Comparison of ENCODE assay signal across 16 cellular contexts in genomic region chr6:31878761-31879542, GRCh38. TPM values are rescaled to one million over a fixed set of nuclear protein-coding genes. Genes with fewer than 3 reads are reported as not detected.
DNase-seq lines count a peak whose midpoint lies in the region; ATAC-seq, FAIRE-seq and TF ChIP-seq lines count a peak whose summit lies in the region.
"Had no signal": no experiment of that assay in that cellular context is flagged by ENCODE, and none has a peak within 500 bp of the region (broad histone marks: within the 10 kb centered on the region; RNA-seq: fewer than 3 reads in every experiment).

Gene SLC44A4 (minus strand): TSS chr6:31878997. CDS start chr6:31878980, 17 bp downstream.

- no peaks in the 10 kb centered on the region for H3K9me1 ChIP-seq in K562 (ENCODE audit: control insufficient read depth, insufficient read depth, low read length)

- H3K79me2 ChIP-seq in K562 (ENCODE audit: control insufficient read depth, insufficient read depth, low read length), result no peaks in the 10 kb centered on the region

- no peak within 1 kb of the TSS for H3K4me2 ChIP-seq in K562 (ENCODE audit: insufficient read depth, low read length)
- H3K4me2 ChIP-seq: BLaER1 treated with 17β-estradiol and CSF1 and Interleukin-3, amounts not matched to agents 10 nM and 100 nM had no signal

- no peak within 1 kb of the TSS for H3K4me3 ChIP-seq in H7 (ENCODE audit: insufficient read depth, low read depth, low read length)
- H3K4me3 ChIP-seq in K562, result no peak within 1 kb of the TSS
- H3K4me3 ChIP-seq in kidney epithelial cell (ENCODE audit: low read depth, low read length), result peak within 1 kb of the TSS; percentile 20
- peak within 1 kb of the TSS; percentile 69 for H3K4me3 ChIP-seq in rectal smooth muscle tissue (ENCODE audit: low read length)
- H3K4me3 ChIP-seq in MG63, result no peak within 1 kb of the TSS
- H3K4me3 ChIP-seq: BLaER1 treated with 17β-estradiol and CSF1 and Interleukin-3, amounts not matched to agents 10 nM and 100 nM; cardiac muscle cell had no signal

- peak within 1 kb of the TSS; percentile 71; the same call in 1 of the 2 replicates for H2AFZ ChIP-seq in K562 (ENCODE audit: low read depth, low read length)

- TF ChIP-seq CTCF in K562 (IDR thresholded peaks at IDR 0.05 in 2 of 3, conservative IDR thresholded peaks at IDR 0.05 in 1 of 3; ENCODE audit: insufficient read depth in 2 of 3, low read depth in 1 of 3, low read length in 3 of 3), result no peak
- TF ChIP-seq CTCF in kidney epithelial cell (IDR thresholded peaks at IDR 0.05; ENCODE audit: insufficient read depth, low read length, poor library complexity, severe bottlenecking), result no peak
- no peak for TF ChIP-seq CTCF in GM10248 (IDR thresholded peaks at IDR 0.05; ENCODE audit: control extremely low read depth, extremely low read depth, low read depth, missing control alignments)

- intact Hi-C loops in K562 (cut with micrococcal nuclease), result no loop called here

- no peak for TF ChIP-seq EP300 in K562 (IDR thresholded peaks at IDR 0.05; ENCODE audit: low read length)

- DNase-seq in H7 (peak; percentile 93), K562 (ENCODE audit: extremely low read depth in 1 of 4, low spot score in 3 of 4) (peak in 2 of 4 experiments; percentile 39 to 47), kidney epithelial cell (ENCODE audit: low read depth) (no peak), MG63 (no peak), GM10248 (ENCODE audit: extremely low spot score) (no peak), HK-2 (ENCODE audit: unreplicated experiment) (no peak)
- DNase-seq in activated CD4-positive, alpha-beta T cell treated with anti-CD3 and anti-CD28 coated beads, Interleukin-2, amount 50 U/mL, for 1 hour, result no peak
- DNase-seq: activated CD4-positive, alpha-beta T cell treated with anti-CD3 and anti-CD28 coated beads for 4 hours; activated effector memory CD4-positive, alpha-beta T cell treated with Interleukin-2 at 50 U/mL for 16 hours; GF-D8; NCI-H2029 treated with DMSO at 0.1 percent for 48 hours had no signal

- ATAC-seq in K562, result no peak

- H3K4me1 ChIP-seq in K562 (replicated peaks in 1 of 2; ENCODE audit: control insufficient read depth in 2 of 2, insufficient read depth in 2 of 2, low read length in 2 of 2) (peaks cover 0 to 31% of the 10 kb centered on the region in 2 experiments; a peak in 3 of 5 replicates), rectal smooth muscle tissue (ENCODE audit: control insufficient read depth, insufficient read depth, low read length) (no peaks in the 10 kb centered on the region)

- CTCF ChIA-PET in K562 (lab: Yijun Ruan, JAX; ENCODE audit: low intra/inter-chr PET ratio) (no interaction called here), GM10248 (lab: Yijun Ruan, JAX) (interaction anchor here (1.4 kb wide), 2 partner anchors 13 to 109 kb away, joined by 3 read pairs; no protein-coding TSS in a partner anchor)

- H3K27ac ChIP-seq in K562 (ENCODE audit: extremely low read depth, low read depth, low read length) (no peak within 1 kb of the TSS), rectal smooth muscle tissue (ENCODE audit: low read depth, low read length) (no peak within 1 kb of the TSS)
- H3K27ac ChIP-seq: BLaER1 treated with 17β-estradiol and CSF1 and Interleukin-3, amounts not matched to agents 10 nM and 100 nM; cardiac muscle cell; neutrophil had no signal

- FAIRE-seq in K562 (lab: Jason Lieb, UNC), result peak; percentile 71
- FAIRE-seq: islet of Langerhans had no signal

- POLR2A ChIA-PET in K562 (lab: Yijun Ruan, JAX), result interaction anchor here (1.7 kb wide), 1 partner anchor 43 kb away, joined by 4 read pairs; no protein-coding TSS in a partner anchor
- POLR2A ChIA-PET in GM10248 (lab: Yijun Ruan, JAX), result no interaction called here

- in situ Hi-C loops in K562 (cut with MboI), result no loop called here

- H3K27me3 ChIP-seq in H7 (ENCODE audit: control insufficient read depth, insufficient read depth, low read length) (no peaks in the 10 kb centered on the region), K562 (ENCODE audit: control insufficient read depth in 2 of 2, insufficient read depth in 2 of 2, low read length in 2 of 2) (no peaks in the 10 kb centered on the region), kidney epithelial cell (ENCODE audit: control insufficient read depth, insufficient read depth, low read length) (no peaks in the 10 kb centered on the region), rectal smooth muscle tissue (ENCODE audit: control insufficient read depth, insufficient read depth, low read length) (no peaks in the 10 kb centered on the region), MG63 (no peaks in the 10 kb centered on the region)
- H3K27me3 ChIP-seq: BLaER1 treated with 17β-estradiol and CSF1 and Interleukin-3, amounts not matched to agents 10 nM and 100 nM; cardiac muscle cell; neutrophil had no signal

- no peaks in the 10 kb centered on the region for H4K20me1 ChIP-seq in K562 (replicated peaks; ENCODE audit: control insufficient read depth, insufficient read depth, low read length)

- H3K9ac ChIP-seq in K562 (ENCODE audit: insufficient read depth in 1 of 2, low read depth in 2 of 2, low read length in 2 of 2) (peak within 1 kb of the TSS in 1 of 2 experiments; percentile 80; a peak in 2 of 4 replicates), rectal smooth muscle tissue (ENCODE audit: low read length) (peak within 1 kb of the TSS; percentile 83)

- H3K36me3 ChIP-seq in H7 (replicated peaks; ENCODE audit: control insufficient read depth, insufficient read depth, low read length) (peaks cover 30% of the 10 kb centered on the region), K562 (ENCODE audit: control insufficient read depth, insufficient read depth, low read length) (peaks cover 43% of the 10 kb centered on the region; the same call in 2 of the 3 replicates), kidney epithelial cell (ENCODE audit: control insufficient read depth, insufficient read depth, low read length) (peaks cover 5% of the 10 kb centered on the region), rectal smooth muscle tissue (ENCODE audit: control insufficient read depth, insufficient read depth, low read length) (peaks cover 28% of the 10 kb centered on the region), MG63 (no peaks in the 10 kb centered on the region; the same call in 1 of the 2 replicates)

- no TSS peak for BruUV-seq in K562 (replicated peaks; lab: Mats Ljungman, UMichigan)

- no peak for TF ChIP-seq RAD21 in K562 (CRISPR knock-in tag; conservative IDR thresholded peaks at IDR 0.05 in 1 of 2, IDR thresholded peaks at IDR 0.05 in 1 of 2)

- H3K9me3 ChIP-seq in K562 (replicated peaks; ENCODE audit: control insufficient read depth, insufficient read depth, low read depth, low read length), result no peaks in the 10 kb centered on the region
- no peaks in the 10 kb centered on the region for H3K9me3 ChIP-seq in MG63
- H3K9me3 ChIP-seq: BLaER1 treated with 17β-estradiol and CSF1 and Interleukin-3, amounts not matched to agents 10 nM and 100 nM; neutrophil had no signal

- WGBS in K562 (ENCODE audit: insufficient coverage, low coverage, missing lambda C conversion rate), result 54% methylated on average over 21 of the region's 30 CpGs

- TF ChIP-seq POLR2A in K562 (conservative IDR thresholded peaks at IDR 0.05), result 0 out of 2 replicates have a peak, but pooled peaks have one; percentile 26

TF ChIP-seq in K562, 482 proteins besides CTCF, POLR2A, EP300 and RAD21:
- TF ChIP-seq POLR2G (IDR thresholded peaks at IDR 0.05; ENCODE audit: low read depth, low read length) (peak; percentile 53), ZNF766 (CRISPR knock-in tag; conservative IDR thresholded peaks at IDR 0.05) (no peak)
TF ChIP-seq in K562: peak in this region for 1.

RNA-seq across cellular contexts. Expression of gene SLC44A4, which starts in this region (rescaled TPM):
- total RNA-seq in H7 (2014; rRNA removed; shearing (Covaris generic)), result 0.42 and 0.48 TPM in 2 replicates
- total RNA-seq in K562 (2011; cell fraction: chromatin; rRNA removed; ENCODE audit: low replicate concordance), result 13.6 and 22.5 TPM in 2 replicates
- total RNA-seq in K562 (2011; cell fraction: nucleolus; rRNA removed), result 16.0 and 16.6 TPM in 2 replicates
- total RNA-seq in K562 (2011; cell fraction: nucleoplasm; rRNA removed), result 10.0 and 15.2 TPM in 2 replicates
- 7.9 and 9.8 TPM in 2 replicates for total RNA-seq in K562 (2014; rRNA removed)
- total RNA-seq in K562 (2014; rRNA removed; fragmentation: Illumina TruSeq; extraction: Trizol), result 7.3 and 10.3 TPM in 2 replicates
- total RNA-seq in K562 (2015; rRNA removed; fragmentation: Illumina TruSeq; extraction: Trizol), result 9.2 and 11.2 TPM in 2 replicates
- total RNA-seq in K562 (2021), result 13.6 and 18.6 TPM in 2 replicates
- polyA plus RNA-seq in K562 (2011; rRNA removed), result 11.2 and 13.0 TPM in 2 replicates
- polyA plus RNA-seq in K562 (2011; cell fraction: cytosol; rRNA removed), result 9.9 and 10.0 TPM in 2 replicates
- 15.2 and 17.2 TPM in 2 replicates for polyA plus RNA-seq in K562 (2011; cell fraction: nucleus; rRNA removed)
- 10.3 and 17.3 TPM in 2 replicates for polyA plus RNA-seq in K562 (2012)
- polyA plus RNA-seq in K562 (2014; fragmentation: Illumina TruSeq; extraction: Trizol), result 12.1 and 13.0 TPM in 2 replicates
- polyA plus RNA-seq in K562 (2014; fragmentation: Nextera tagmentation; extraction: Ambion mirVana), result 10 to 100 TPM in 1 of 2 experiments, 1 to 10 TPM in 1; 9.0 to 12.8 TPM
- polyA plus RNA-seq in K562 (2014; rRNA removed), result 13.6 TPM in 2 replicates
- 2.9 and 3.4 TPM in 2 replicates for polyA minus RNA-seq in K562 (2011; rRNA and poly(A)+ RNA removed)
- 1.4 and 4.3 TPM in 2 replicates for polyA minus RNA-seq in K562 (2011; cell fraction: cytosol; rRNA and poly(A)+ RNA removed)
- 4.2 and 5.8 TPM in 2 replicates for polyA minus RNA-seq in K562 (2011; cell fraction: nucleus; rRNA and poly(A)+ RNA removed)
- total RNA-seq in kidney epithelial cell, result 17.7 and 26.1 TPM in 2 replicates
- not detected in 2 replicates for total RNA-seq in MG63 (2014; rRNA removed; shearing (Covaris generic); ENCODE audit: low replicate concordance)
- total RNA-seq: cardiac muscle cell had no signal

Comparison
In these comparisons a context has a peak if more than half of its experiments do, and no peak if none do; other contexts are left out.
1. Peak in DNase-seq in H7; RNA of the gene not detected or under 1 TPM.
2. H3K4me3 ChIP-seq: peak in kidney epithelial cell (single experiment) and rectal smooth muscle tissue (single experiment); none in H7 (single experiment), K562 (single experiment) and MG63 (single experiment).